1 cellular context compared by ENCODE assay signal in the genomic region with DNA sequence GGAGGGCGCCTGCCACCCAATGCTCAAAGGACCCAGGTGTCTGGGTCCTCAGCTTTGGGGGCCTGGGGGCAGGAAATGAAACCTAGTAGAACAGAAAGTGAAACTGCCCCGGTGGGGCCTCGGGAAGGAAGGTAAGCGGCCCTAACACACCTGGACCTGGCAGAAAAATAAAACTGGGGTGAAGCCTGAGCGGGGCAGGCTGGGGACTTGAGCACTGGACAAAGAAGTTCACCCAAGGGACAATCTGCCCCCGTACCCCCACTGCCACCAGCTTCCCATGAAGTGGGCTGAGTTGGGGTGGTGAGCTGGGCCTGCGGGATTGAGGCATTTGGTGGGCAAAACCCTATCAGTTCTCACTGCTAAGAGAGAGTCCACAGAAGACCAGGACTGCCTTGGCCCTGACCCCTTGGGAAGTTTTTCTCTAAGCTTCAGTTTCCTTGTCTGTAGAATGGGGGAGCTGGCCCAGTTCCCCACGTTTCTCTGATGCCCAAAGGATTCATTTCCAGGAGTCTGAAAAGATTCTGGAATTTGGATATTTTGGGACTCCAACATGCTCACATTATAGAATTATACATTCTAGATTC.
A peak's percentile ranks its signal among the peaks of the same experiment; 100 is the strongest.
TF ChIP-seq lines count a peak whose summit lies in the region.

No MANE protein-coding gene starts in this region.

TF ChIP-seq in K562, 482 proteins besides CTCF, POLR2A, EP300 and RAD21 (continues in another document):
- TF ChIP-seq ADNP (tag; IDR thresholded peaks at IDR 0.05) (no peak), MEF2D (tag; conservative IDR thresholded peaks at IDR 0.05; ENCODE audit: low read depth) (no peak), NBN (IDR thresholded peaks at IDR 0.05; ENCODE audit: low read depth) (no peak), PYGO2 (tag; IDR thresholded peaks at IDR 0.05) (no peak), PKNOX1 (IDR thresholded peaks at IDR 0.05) (no peak), REST (CRISPR knock-in tag; IDR thresholded peaks at IDR 0.05; ENCODE audit: low read depth) (no peak), ZNF324 (CRISPR knock-in tag; IDR thresholded peaks at IDR 0.05) (no peak), MBD2 (IDR thresholded peaks at IDR 0.05; ENCODE audit: borderline replicate concordance, low read depth) (no peak), FOXJ3 (CRISPR knock-in tag; IDR thresholded peaks at IDR 0.05) (no peak), CREBBP (IDR thresholded peaks at IDR 0.05; ENCODE audit: low read depth, low read length) (no peak), SMC3 (conservative IDR thresholded peaks at IDR 0.05; ENCODE audit: insufficient read depth, low read depth, low read length) (no peak), BCOR (IDR thresholded peaks at IDR 0.05) (0 out of 2 replicates have a peak, but pooled peaks have one; percentile 11), FOXM1 (IDR thresholded peaks at IDR 0.05; ENCODE audit: low read depth) (peak; percentile 33; the same call in 1 of the 2 replicates), FOXM1 (CRISPR knock-in tag; IDR thresholded peaks at IDR 0.05; ENCODE audit: low read depth) (no peak), KDM4B (IDR thresholded peaks at IDR 0.05; ENCODE audit: borderline replicate concordance in 2 of 2, low read depth in 1 of 2) (no peak), ZNF263 (CRISPR knock-in tag; IDR thresholded peaks at IDR 0.05; ENCODE audit: borderline replicate concordance) (no peak), ZNF445 (CRISPR knock-in tag; IDR thresholded peaks at IDR 0.05; ENCODE audit: low read depth) (no peak), PTRF (tag; IDR thresholded peaks at IDR 0.05) (no peak), CHD1 (IDR thresholded peaks at IDR 0.05; ENCODE audit: low read length) (peak; percentile 62), CGGBP1 (CRISPR knock-in tag; IDR thresholded peaks at IDR 0.05) (no peak), ARNT (IDR thresholded peaks at IDR 0.05) (no peak), E2F5 (CRISPR knock-in tag; IDR thresholded peaks at IDR 0.05) (no peak), MTF1 (CRISPR knock-in tag; IDR thresholded peaks at IDR 0.05; ENCODE audit: borderline replicate concordance) (no peak), ZNF354B (CRISPR knock-in tag; IDR thresholded peaks at IDR 0.05) (no peak), CSDE1 (IDR thresholded peaks at IDR 0.05) (no peak), ARID1B (IDR thresholded peaks at IDR 0.05) (no peak), NR4A1 (CRISPR knock-in tag; IDR thresholded peaks at IDR 0.05) (no peak), NR4A1 (tag; IDR thresholded peaks at IDR 0.05) (no peak), SMARCA5 (IDR thresholded peaks at IDR 0.05) (no peak)
- TF ChIP-seq, protein P1, sequence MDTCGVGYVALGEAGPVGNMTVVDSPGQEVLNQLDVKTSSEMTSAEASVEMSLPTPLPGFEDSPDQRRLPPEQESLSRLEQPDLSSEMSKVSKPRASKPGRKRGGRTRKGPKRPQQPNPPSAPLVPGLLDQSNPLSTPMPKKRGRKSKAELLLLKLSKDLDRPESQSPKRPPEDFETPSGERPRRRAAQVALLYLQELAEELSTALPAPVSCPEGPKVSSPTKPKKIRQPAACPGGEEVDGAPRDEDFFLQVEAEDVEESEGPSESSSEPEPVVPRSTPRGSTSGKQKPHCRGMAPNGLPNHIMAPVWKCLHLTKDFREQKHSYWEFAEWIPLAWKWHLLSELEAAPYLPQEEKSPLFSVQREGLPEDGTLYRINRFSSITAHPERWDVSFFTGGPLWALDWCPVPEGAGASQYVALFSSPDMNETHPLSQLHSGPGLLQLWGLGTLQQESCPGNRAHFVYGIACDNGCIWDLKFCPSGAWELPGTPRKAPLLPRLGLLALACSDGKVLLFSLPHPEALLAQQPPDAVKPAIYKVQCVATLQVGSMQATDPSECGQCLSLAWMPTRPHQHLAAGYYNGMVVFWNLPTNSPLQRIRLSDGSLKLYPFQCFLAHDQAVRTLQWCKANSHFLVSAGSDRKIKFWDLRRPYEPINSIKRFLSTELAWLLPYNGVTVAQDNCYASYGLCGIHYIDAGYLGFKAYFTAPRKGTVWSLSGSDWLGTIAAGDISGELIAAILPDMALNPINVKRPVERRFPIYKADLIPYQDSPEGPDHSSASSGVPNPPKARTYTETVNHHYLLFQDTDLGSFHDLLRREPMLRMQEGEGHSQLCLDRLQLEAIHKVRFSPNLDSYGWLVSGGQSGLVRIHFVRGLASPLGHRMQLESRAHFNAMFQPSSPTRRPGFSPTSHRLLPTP (IDR thresholded peaks at IDR 0.05; ENCODE audit: borderline replicate concordance, extremely low read depth, insufficient read length) = no peak
- TF ChIP-seq, protein P2, sequence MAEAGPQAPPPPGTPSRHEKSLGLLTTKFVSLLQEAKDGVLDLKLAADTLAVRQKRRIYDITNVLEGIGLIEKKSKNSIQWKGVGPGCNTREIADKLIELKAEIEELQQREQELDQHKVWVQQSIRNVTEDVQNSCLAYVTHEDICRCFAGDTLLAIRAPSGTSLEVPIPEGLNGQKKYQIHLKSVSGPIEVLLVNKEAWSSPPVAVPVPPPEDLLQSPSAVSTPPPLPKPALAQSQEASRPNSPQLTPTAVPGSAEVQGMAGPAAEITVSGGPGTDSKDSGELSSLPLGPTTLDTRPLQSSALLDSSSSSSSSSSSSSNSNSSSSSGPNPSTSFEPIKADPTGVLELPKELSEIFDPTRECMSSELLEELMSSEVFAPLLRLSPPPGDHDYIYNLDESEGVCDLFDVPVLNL (CRISPR knock-in tag; IDR thresholded peaks at IDR 0.05; ENCODE audit: low read depth) = no peak
- TF ChIP-seq, protein P3, sequence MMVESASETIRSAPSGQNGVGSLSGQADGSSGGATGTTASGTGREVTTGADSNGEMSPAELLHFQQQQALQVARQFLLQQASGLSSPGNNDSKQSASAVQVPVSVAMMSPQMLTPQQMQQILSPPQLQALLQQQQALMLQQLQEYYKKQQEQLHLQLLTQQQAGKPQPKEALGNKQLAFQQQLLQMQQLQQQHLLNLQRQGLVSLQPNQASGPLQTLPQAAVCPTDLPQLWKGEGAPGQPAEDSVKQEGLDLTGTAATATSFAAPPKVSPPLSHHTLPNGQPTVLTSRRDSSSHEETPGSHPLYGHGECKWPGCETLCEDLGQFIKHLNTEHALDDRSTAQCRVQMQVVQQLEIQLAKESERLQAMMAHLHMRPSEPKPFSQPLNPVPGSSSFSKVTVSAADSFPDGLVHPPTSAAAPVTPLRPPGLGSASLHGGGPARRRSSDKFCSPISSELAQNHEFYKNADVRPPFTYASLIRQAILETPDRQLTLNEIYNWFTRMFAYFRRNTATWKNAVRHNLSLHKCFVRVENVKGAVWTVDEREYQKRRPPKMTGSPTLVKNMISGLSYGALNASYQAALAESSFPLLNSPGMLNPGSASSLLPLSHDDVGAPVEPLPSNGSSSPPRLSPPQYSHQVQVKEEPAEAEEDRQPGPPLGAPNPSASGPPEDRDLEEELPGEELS (CRISPR knock-in tag; IDR thresholded peaks at IDR 0.05; ENCODE audit: borderline replicate concordance) = no peak
- TF ChIP-seq, protein P4, sequence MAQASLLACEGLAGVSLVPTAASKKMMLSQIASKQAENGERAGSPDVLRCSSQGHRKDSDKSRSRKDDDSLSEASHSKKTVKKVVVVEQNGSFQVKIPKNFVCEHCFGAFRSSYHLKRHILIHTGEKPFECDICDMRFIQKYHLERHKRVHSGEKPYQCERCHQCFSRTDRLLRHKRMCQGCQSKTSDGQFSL (CRISPR knock-in tag; IDR thresholded peaks at IDR 0.05) = 0 out of 2 replicates have a peak, but pooled peaks have one; percentile 12
- TF ChIP-seq, protein P4 (tag; IDR thresholded peaks at IDR 0.05) = no peak
- TF ChIP-seq, protein P5, sequence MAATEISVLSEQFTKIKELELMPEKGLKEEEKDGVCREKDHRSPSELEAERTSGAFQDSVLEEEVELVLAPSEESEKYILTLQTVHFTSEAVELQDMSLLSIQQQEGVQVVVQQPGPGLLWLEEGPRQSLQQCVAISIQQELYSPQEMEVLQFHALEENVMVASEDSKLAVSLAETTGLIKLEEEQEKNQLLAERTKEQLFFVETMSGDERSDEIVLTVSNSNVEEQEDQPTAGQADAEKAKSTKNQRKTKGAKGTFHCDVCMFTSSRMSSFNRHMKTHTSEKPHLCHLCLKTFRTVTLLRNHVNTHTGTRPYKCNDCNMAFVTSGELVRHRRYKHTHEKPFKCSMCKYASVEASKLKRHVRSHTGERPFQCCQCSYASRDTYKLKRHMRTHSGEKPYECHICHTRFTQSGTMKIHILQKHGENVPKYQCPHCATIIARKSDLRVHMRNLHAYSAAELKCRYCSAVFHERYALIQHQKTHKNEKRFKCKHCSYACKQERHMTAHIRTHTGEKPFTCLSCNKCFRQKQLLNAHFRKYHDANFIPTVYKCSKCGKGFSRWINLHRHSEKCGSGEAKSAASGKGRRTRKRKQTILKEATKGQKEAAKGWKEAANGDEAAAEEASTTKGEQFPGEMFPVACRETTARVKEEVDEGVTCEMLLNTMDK (IDR thresholded peaks at IDR 0.05; ENCODE audit: borderline replicate concordance, insufficient read depth, low read depth, low read length, poor library complexity, severe bottlenecking) = no peak
